Comparison of ENCODE assay signal across 1 cellular context in the genomic region with DNA sequence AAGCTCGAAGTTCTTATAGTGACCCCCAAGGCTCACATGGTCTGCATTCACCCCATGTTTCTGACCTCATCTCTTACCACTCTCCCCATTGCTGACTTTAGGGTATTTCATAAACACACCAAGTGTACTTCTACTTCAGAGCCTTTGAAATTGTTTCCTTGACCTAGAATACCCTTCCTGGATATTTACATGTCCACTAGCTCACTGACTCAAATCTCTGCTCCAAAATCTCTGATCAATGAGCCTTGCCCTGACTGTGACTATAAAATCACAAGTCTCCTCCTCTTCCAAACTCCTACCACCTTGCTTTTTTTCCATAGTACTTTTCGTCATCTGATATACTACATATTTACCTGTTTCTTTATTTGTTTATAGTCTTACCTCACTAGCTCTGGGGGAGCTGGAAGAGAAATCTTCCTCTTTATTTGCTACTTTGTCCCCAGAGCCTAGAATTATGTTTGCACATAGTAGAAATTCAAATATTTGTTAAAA.
A peak's percentile ranks its signal among the peaks of the same experiment; 100 is the strongest.
TF ChIP-seq lines count a peak whose summit lies in the region.

No MANE protein-coding gene starts in this region.

TF ChIP-seq in HepG2, 621 proteins besides CTCF, POLR2A, EP300 and RAD21 (continued from another document and continues in another):
- TF ChIP-seq, protein P1, sequence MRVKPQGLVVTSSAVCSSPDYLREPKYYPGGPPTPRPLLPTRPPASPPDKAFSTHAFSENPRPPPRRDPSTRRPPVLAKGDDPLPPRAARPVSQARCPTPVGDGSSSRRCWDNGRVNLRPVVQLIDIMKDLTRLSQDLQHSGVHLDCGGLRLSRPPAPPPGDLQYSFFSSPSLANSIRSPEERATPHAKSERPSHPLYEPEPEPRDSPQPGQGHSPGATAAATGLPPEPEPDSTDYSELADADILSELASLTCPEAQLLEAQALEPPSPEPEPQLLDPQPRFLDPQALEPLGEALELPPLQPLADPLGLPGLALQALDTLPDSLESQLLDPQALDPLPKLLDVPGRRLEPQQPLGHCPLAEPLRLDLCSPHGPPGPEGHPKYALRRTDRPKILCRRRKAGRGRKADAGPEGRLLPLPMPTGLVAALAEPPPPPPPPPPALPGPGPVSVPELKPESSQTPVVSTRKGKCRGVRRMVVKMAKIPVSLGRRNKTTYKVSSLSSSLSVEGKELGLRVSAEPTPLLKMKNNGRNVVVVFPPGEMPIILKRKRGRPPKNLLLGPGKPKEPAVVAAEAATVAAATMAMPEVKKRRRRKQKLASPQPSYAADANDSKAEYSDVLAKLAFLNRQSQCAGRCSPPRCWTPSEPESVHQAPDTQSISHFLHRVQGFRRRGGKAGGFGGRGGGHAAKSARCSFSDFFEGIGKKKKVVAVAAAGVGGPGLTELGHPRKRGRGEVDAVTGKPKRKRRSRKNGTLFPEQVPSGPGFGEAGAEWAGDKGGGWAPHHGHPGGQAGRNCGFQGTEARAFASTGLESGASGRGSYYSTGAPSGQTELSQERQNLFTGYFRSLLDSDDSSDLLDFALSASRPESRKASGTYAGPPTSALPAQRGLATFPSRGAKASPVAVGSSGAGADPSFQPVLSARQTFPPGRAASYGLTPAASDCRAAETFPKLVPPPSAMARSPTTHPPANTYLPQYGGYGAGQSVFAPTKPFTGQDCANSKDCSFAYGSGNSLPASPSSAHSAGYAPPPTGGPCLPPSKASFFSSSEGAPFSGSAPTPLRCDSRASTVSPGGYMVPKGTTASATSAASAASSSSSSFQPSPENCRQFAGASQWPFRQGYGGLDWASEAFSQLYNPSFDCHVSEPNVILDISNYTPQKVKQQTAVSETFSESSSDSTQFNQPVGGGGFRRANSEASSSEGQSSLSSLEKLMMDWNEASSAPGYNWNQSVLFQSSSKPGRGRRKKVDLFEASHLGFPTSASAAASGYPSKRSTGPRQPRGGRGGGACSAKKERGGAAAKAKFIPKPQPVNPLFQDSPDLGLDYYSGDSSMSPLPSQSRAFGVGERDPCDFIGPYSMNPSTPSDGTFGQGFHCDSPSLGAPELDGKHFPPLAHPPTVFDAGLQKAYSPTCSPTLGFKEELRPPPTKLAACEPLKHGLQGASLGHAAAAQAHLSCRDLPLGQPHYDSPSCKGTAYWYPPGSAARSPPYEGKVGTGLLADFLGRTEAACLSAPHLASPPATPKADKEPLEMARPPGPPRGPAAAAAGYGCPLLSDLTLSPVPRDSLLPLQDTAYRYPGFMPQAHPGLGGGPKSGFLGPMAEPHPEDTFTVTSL (CRISPR knock-in tag; IDR thresholded peaks at IDR 0.05; ENCODE audit: borderline replicate concordance): peak; percentile 7; the same call in 1 of the 2 replicates
- no peak for TF ChIP-seq ZNF431 (CRISPR knock-in tag; IDR thresholded peaks at IDR 0.05; ENCODE audit: borderline replicate concordance, low read depth)
- no peak for TF ChIP-seq ZFP90 (CRISPR knock-in tag; IDR thresholded peaks at IDR 0.05; ENCODE audit: borderline replicate concordance)
- TF ChIP-seq RXRA (CRISPR knock-in tag; IDR thresholded peaks at IDR 0.05): peak; percentile 26; the same call in 1 of the 2 replicates
- TF ChIP-seq SP5 (CRISPR knock-in tag; IDR thresholded peaks at IDR 0.05; ENCODE audit: borderline replicate concordance, low read depth): no peak; the same call in 1 of the 2 replicates
- TF ChIP-seq ZNF17 (CRISPR knock-in tag; IDR thresholded peaks at IDR 0.05): no peak
- no peak for TF ChIP-seq XBP1 (CRISPR knock-in tag; IDR thresholded peaks at IDR 0.05)
- TF ChIP-seq ATM (IDR thresholded peaks at IDR 0.05; ENCODE audit: borderline replicate concordance): no peak
- TF ChIP-seq HMG20A (CRISPR knock-in tag; IDR thresholded peaks at IDR 0.05; ENCODE audit: borderline replicate concordance): peak; percentile 70; the same call in 1 of the 2 replicates
- TF ChIP-seq TCF12 (IDR thresholded peaks at IDR 0.05): no peak
- peak; percentile 26; the same call in 1 of the 2 replicates for TF ChIP-seq TCF12 (CRISPR knock-in tag; IDR thresholded peaks at IDR 0.05)
- TF ChIP-seq ARID3A (IDR thresholded peaks at IDR 0.05; ENCODE audit: low read depth, low read length): peak; percentile 89
- no peak for TF ChIP-seq TIGD3 (CRISPR knock-in tag; IDR thresholded peaks at IDR 0.05; ENCODE audit: borderline replicate concordance)
- TF ChIP-seq ZNF264 (CRISPR knock-in tag; IDR thresholded peaks at IDR 0.05): no peak
- no peak for TF ChIP-seq NAIF1 (CRISPR knock-in tag; IDR thresholded peaks at IDR 0.05; ENCODE audit: borderline replicate concordance)
- 0 out of 2 replicates have a peak, but pooled peaks have one; percentile 16 for TF ChIP-seq SMAD3 (CRISPR knock-in tag; IDR thresholded peaks at IDR 0.05)
- TF ChIP-seq MXI1 (IDR thresholded peaks at IDR 0.05; ENCODE audit: borderline replicate concordance, low read depth, low read length): 0 out of 3 replicates have a peak, but pooled peaks have one; percentile 15
- TF ChIP-seq, protein P2, sequence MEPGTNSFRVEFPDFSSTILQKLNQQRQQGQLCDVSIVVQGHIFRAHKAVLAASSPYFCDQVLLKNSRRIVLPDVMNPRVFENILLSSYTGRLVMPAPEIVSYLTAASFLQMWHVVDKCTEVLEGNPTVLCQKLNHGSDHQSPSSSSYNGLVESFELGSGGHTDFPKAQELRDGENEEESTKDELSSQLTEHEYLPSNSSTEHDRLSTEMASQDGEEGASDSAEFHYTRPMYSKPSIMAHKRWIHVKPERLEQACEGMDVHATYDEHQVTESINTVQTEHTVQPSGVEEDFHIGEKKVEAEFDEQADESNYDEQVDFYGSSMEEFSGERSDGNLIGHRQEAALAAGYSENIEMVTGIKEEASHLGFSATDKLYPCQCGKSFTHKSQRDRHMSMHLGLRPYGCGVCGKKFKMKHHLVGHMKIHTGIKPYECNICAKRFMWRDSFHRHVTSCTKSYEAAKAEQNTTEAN (CRISPR knock-in tag; conservative IDR thresholded peaks at IDR 0.05): no peak
- TF ChIP-seq, protein P3, sequence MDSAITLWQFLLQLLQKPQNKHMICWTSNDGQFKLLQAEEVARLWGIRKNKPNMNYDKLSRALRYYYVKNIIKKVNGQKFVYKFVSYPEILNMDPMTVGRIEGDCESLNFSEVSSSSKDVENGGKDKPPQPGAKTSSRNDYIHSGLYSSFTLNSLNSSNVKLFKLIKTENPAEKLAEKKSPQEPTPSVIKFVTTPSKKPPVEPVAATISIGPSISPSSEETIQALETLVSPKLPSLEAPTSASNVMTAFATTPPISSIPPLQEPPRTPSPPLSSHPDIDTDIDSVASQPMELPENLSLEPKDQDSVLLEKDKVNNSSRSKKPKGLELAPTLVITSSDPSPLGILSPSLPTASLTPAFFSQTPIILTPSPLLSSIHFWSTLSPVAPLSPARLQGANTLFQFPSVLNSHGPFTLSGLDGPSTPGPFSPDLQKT (CRISPR knock-in tag; IDR thresholded peaks at IDR 0.05; ENCODE audit: borderline replicate concordance): no peak
- no peak for TF ChIP-seq ZNF644 (CRISPR knock-in tag; IDR thresholded peaks at IDR 0.05; ENCODE audit: low read depth)
- TF ChIP-seq GABPA (IDR thresholded peaks at IDR 0.05; ENCODE audit: low read depth, low read length): no peak
- TF ChIP-seq GABPA (CRISPR knock-in tag; IDR thresholded peaks at IDR 0.05; ENCODE audit: low read depth): peak; percentile 17; the same call in 1 of the 2 replicates
- peak; percentile 84 for TF ChIP-seq NCOA2 (CRISPR knock-in tag; IDR thresholded peaks at IDR 0.05)
- no peak for TF ChIP-seq MEF2D (CRISPR knock-in tag; IDR thresholded peaks at IDR 0.05)
- peak; percentile 83 for TF ChIP-seq ARID5B (CRISPR knock-in tag; IDR thresholded peaks at IDR 0.05)
- TF ChIP-seq TARDBP (CRISPR knock-in tag; IDR thresholded peaks at IDR 0.05): 0 out of 2 replicates have a peak, but pooled peaks have one; percentile 17
- 0 out of 2 replicates have a peak, but pooled peaks have one; percentile 14 for TF ChIP-seq ERF (CRISPR knock-in tag; IDR thresholded peaks at IDR 0.05)
- no peak for TF ChIP-seq TAF15 (IDR thresholded peaks at IDR 0.05; ENCODE audit: low read depth, low read length, poor library complexity, severe bottlenecking)
- TF ChIP-seq HDAC2 (CRISPR knock-in tag; IDR thresholded peaks at IDR 0.05): peak; percentile 66
- peak; percentile 62; the same call in 1 of the 2 replicates for TF ChIP-seq SOX5 (CRISPR knock-in tag; IDR thresholded peaks at IDR 0.05; ENCODE audit: borderline replicate concordance)
- peak; percentile 58; the same call in 1 of the 2 replicates for TF ChIP-seq FOSL1 (CRISPR knock-in tag; IDR thresholded peaks at IDR 0.05; ENCODE audit: borderline replicate concordance)
- no peak for TF ChIP-seq PAX8 (CRISPR knock-in tag; IDR thresholded peaks at IDR 0.05; ENCODE audit: borderline replicate concordance)
- no peak for TF ChIP-seq ZNF546 (CRISPR knock-in tag; conservative IDR thresholded peaks at IDR 0.05)
- TF ChIP-seq ZKSCAN8 (CRISPR knock-in tag; IDR thresholded peaks at IDR 0.05; ENCODE audit: borderline replicate concordance): peak; percentile 24; the same call in 1 of the 2 replicates
- TF ChIP-seq ZNF784 (CRISPR knock-in tag; IDR thresholded peaks at IDR 0.05; ENCODE audit: borderline replicate concordance): no peak
- peak; percentile 53; the same call in 1 of the 2 replicates for TF ChIP-seq SALL1 (CRISPR knock-in tag; IDR thresholded peaks at IDR 0.05)
- TF ChIP-seq, protein P4, sequence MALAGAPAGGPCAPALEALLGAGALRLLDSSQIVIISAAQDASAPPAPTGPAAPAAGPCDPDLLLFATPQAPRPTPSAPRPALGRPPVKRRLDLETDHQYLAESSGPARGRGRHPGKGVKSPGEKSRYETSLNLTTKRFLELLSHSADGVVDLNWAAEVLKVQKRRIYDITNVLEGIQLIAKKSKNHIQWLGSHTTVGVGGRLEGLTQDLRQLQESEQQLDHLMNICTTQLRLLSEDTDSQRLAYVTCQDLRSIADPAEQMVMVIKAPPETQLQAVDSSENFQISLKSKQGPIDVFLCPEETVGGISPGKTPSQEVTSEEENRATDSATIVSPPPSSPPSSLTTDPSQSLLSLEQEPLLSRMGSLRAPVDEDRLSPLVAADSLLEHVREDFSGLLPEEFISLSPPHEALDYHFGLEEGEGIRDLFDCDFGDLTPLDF (CRISPR knock-in tag; IDR thresholded peaks at IDR 0.05): peak; percentile 22; the same call in 1 of the 2 replicates
- peak; percentile 58; the same call in 1 of the 2 replicates for TF ChIP-seq FOXP1 (IDR thresholded peaks at IDR 0.05)
- peak; percentile 79; the same call in 1 of the 2 replicates for TF ChIP-seq FOXP1 (CRISPR knock-in tag; IDR thresholded peaks at IDR 0.05)
- peak; percentile 51 for TF ChIP-seq BCL6 (CRISPR knock-in tag; IDR thresholded peaks at IDR 0.05)
- TF ChIP-seq ZNF382 (CRISPR knock-in tag; IDR thresholded peaks at IDR 0.05; ENCODE audit: borderline replicate concordance): no peak
- TF ChIP-seq NR3C1 (CRISPR knock-in tag; IDR thresholded peaks at IDR 0.05): no peak
- no peak for TF ChIP-seq JUND (CRISPR knock-in tag; IDR thresholded peaks at IDR 0.05)
- no peak for TF ChIP-seq ZNF143 (CRISPR knock-in tag; IDR thresholded peaks at IDR 0.05)
- peak; percentile 43; the same call in 1 of the 2 replicates for TF ChIP-seq RCOR2 (CRISPR knock-in tag; IDR thresholded peaks at IDR 0.05)
